Comparison of ENCODE assay signal across 11 cellular contexts in genomic region chr9:114180701-114181582, GRCh38. TPM values are rescaled to one million over a fixed set of nuclear protein-coding genes. Genes with fewer than 3 reads are reported as not detected.
A peak's percentile ranks its signal among the peaks of the same experiment; 100 is the strongest.
DNase-seq lines count a peak whose midpoint lies in the region; ATAC-seq and TF ChIP-seq lines count a peak whose summit lies in the region.
"Had no signal": no experiment of that assay in that cellular context is flagged by ENCODE, and none has a peak within 500 bp of the region (broad histone marks: within the 10 kb centered on the region; RNA-seq: fewer than 3 reads in every experiment).

No MANE protein-coding gene starts in this region.

- H3K9me3 ChIP-seq in adipocyte (ENCODE audit: control insufficient read depth, low read length), result no peaks in the 10 kb centered on the region
- no peaks in the 10 kb centered on the region for H3K9me3 ChIP-seq in heart right ventricle
- H3K9me3 ChIP-seq in muscle layer of duodenum (ENCODE audit: control insufficient read depth in 1 of 2, low read length in 2 of 2), result no peaks in the 10 kb centered on the region
- H3K9me3 ChIP-seq in upper lobe of right lung, result no peaks in the 10 kb centered on the region

- ATAC-seq in heart right ventricle (peak; percentile 19 to 50 (median 38)), upper lobe of right lung (peak; percentile 15), GM18867 (IDR thresholded peaks at IDR 0.05; ENCODE audit: unreplicated experiment) (no peak), HG02938 (IDR thresholded peaks at IDR 0.05; ENCODE audit: unreplicated experiment) (no peak)

- H3K9ac ChIP-seq in adipocyte (ENCODE audit: low read length), result no peak overlapping the region
- H3K9ac ChIP-seq: KMS-11 had no signal

- intact Hi-C loops in heart right ventricle (cut with DNase I) (loop anchor here in 2 of 10 donors (5.0 to 10.0 kb wide), 2 partner anchors 54 to 56 kb away; no protein-coding TSS in a partner anchor), upper lobe of right lung (cut with DNase I) (no loop called here)

- H3K4me3 ChIP-seq in adipocyte (ENCODE audit: low read length) (no peak overlapping the region), heart right ventricle (no peak overlapping the region), muscle layer of duodenum (ENCODE audit: low read depth in 1 of 2, low read length in 2 of 2) (no peak overlapping the region), upper lobe of right lung (no peak overlapping the region)

- H3K36me3 ChIP-seq in adipocyte (ENCODE audit: control insufficient read depth, insufficient read depth, low read length, severe bottlenecking), result peaks cover 43% of the 10 kb centered on the region
- no peaks in the 10 kb centered on the region for H3K36me3 ChIP-seq in heart right ventricle
- no peaks in the 10 kb centered on the region for H3K36me3 ChIP-seq in muscle layer of duodenum (ENCODE audit: control insufficient read depth in 1 of 2, insufficient read depth in 2 of 2, low read length in 2 of 2)
- no peaks in the 10 kb centered on the region for H3K36me3 ChIP-seq in upper lobe of right lung

- peak; percentile 64 for DNase-seq in adipocyte (ENCODE audit: low read depth)
- peak in 1 of 2 donors; percentile 47 for DNase-seq in heart right ventricle
- DNase-seq in upper lobe of right lung, result no peak
- no peak for DNase-seq in activated gamma-delta T cell treated with Interleukin-2 at 50 U/mL for 16 hours
- DNase-seq in NCI-H82 (lab: John Stamatoyannopoulos, UW), result no peak
- DNase-seq: activated naive CD8-positive, alpha-beta T cell treated with anti-CD3 and anti-CD28 coated beads, Interleukin-2, amount 10 ng/mL, durations not matched to agents 7 days and 5 days; T-helper 9 cell had no signal

- H3K27ac ChIP-seq in heart right ventricle, result peak overlapping the region in 9 of 10 donors; percentile 53 to 91 (median 69)
- peak overlapping the region; percentile 35 for H3K27ac ChIP-seq in muscle layer of duodenum (ENCODE audit: low read length)
- peak overlapping the region; percentile 42 for H3K27ac ChIP-seq in upper lobe of right lung
- H3K27ac ChIP-seq: KMS-11 had no signal

- H3K27me3 ChIP-seq in adipocyte (replicated peaks; ENCODE audit: control insufficient read depth, insufficient read depth, low read length) (no peaks in the 10 kb centered on the region), heart right ventricle (no peaks in the 10 kb centered on the region), muscle layer of duodenum (ENCODE audit: low read depth, low read length) (no peaks in the 10 kb centered on the region), upper lobe of right lung (no peaks in the 10 kb centered on the region)

- TF ChIP-seq CTCF in heart right ventricle (IDR thresholded peaks at IDR 0.05) (no peak), upper lobe of right lung (IDR thresholded peaks at IDR 0.05) (no peak)

- 18 to 19% methylated on average over 14 of the region's 14 CpGs for WGBS in heart right ventricle, 2 donors

- H3K4me1 ChIP-seq in adipocyte (ENCODE audit: control insufficient read depth, insufficient read depth, low read length) (peaks cover 32% of the 10 kb centered on the region), heart right ventricle (peaks cover 16 to 85% (median 61%) of the 10 kb centered on the region in 9 donors), muscle layer of duodenum (ENCODE audit: control insufficient read depth in 1 of 2, insufficient read depth in 2 of 2, low read length in 2 of 2) (peaks cover 15 to 53% of the 10 kb centered on the region in 2 donors), upper lobe of right lung (peaks cover 24% of the 10 kb centered on the region)

RNA-seq across cellular contexts. Expression of gene COL27A1, which starts 25.6 kb away (rescaled TPM):
- total RNA-seq in heart right ventricle, result 10 to 100 TPM in 2 of 10 donors, 1 to 10 TPM in 8; 4.1 to 11.5 (median 5.1) TPM
- polyA plus RNA-seq in heart right ventricle, result 10 to 100 TPM in 1 of 2 donors, 1 to 10 TPM in 1; 3.1 to 35.8 TPM
- total RNA-seq in upper lobe of right lung, result 13.7 TPM

Comparison
In these comparisons a context has a peak if more than half of its experiments do, and no peak if none do; other contexts are left out.
1. ATAC-seq: peak in heart right ventricle (8 of 8) and upper lobe of right lung (single experiment); none in GM18867 (single experiment) and HG02938 (single experiment).
2. Peak in every context shown above with its lines, with median percentiles within 50 percentile points of each other: H3K27ac ChIP-seq.